15 cellular contexts compared by ENCODE assay signal in genomic region chr9:75121914-75122558, GRCh38. TPM values are rescaled to one million over a fixed set of nuclear protein-coding genes. Genes with fewer than 3 reads are reported as not detected.
DNase-seq lines count a peak whose midpoint lies in the region; TF ChIP-seq lines count a peak whose summit lies in the region.
"Had no signal": no experiment of that assay in that cellular context is flagged by ENCODE, and none has a peak within 500 bp of the region (broad histone marks: within the 10 kb centered on the region; RNA-seq: fewer than 3 reads in every experiment).

No MANE protein-coding gene starts in this region.

- peaks cover 33% of the 10 kb centered on the region for H3K4me1 Mint-ChIP-seq in CD14-positive monocyte
- peaks cover 58% of the 10 kb centered on the region for H3K4me1 Mint-ChIP-seq in dendritic cell treated with granulocyte-macrophage colony-stimulating factor and Interleukin-4, amounts not matched to agents 40 ng/mL and 50 ng/mL, for 4 days (ENCODE audit: low read depth)

- H3K4me3 ChIP-seq in BE2C (ENCODE audit: low read depth, low read length) (no peak overlapping the region), coronary artery (no peak overlapping the region)
- H3K4me3 ChIP-seq: A549, SJSA1 had no signal

- no peaks in the 10 kb centered on the region for H3K4me1 ChIP-seq in BE2C
- H3K4me1 ChIP-seq: A549, SJSA1 had no signal

- H3K36me3 ChIP-seq in BE2C = no peaks in the 10 kb centered on the region

- no peaks in the 10 kb centered on the region for H3K9me3 ChIP-seq in BE2C
- H3K9me3 ChIP-seq: A549, SJSA1 had no signal

- no peak overlapping the region for H3K27ac ChIP-seq in coronary artery
- H3K27ac ChIP-seq: A549, SJSA1 had no signal

- peaks cover 0 to 13% (median 0%) of the 10 kb centered on the region in 7 donors for H3K9me3 Mint-ChIP-seq in CD14-positive monocyte
- peaks cover 14% of the 10 kb centered on the region for H3K9me3 Mint-ChIP-seq in dendritic cell treated with granulocyte-macrophage colony-stimulating factor and Interleukin-4, amounts not matched to agents 40 ng/mL and 50 ng/mL, for 4 days

- peak overlapping the region in 5 of 7 donors; percentile 4 to 64 (median 32) for H3K27ac Mint-ChIP-seq in CD14-positive monocyte
- H3K27ac Mint-ChIP-seq in dendritic cell treated with granulocyte-macrophage colony-stimulating factor and Interleukin-4, amounts not matched to agents 40 ng/mL and 50 ng/mL, for 4 days = peak overlapping the region; percentile 51

- intact Hi-C loops in CD14-positive monocyte (cut with micrococcal nuclease) = no loop called here
- intact Hi-C loops in dendritic cell treated with granulocyte-macrophage colony-stimulating factor and Interleukin-4, amounts not matched to agents 40 ng/mL and 50 ng/mL, for 4 days (cut with micrococcal nuclease) = loop anchor here (2.0 to 5.0 kb wide), 2 partner anchors 19 to 60 kb away; no protein-coding TSS in a partner anchor

- peaks cover 57 to 73% of the 10 kb centered on the region in 2 donors for H3K36me3 Mint-ChIP-seq in CD14-positive monocyte
- peaks cover 79% of the 10 kb centered on the region for H3K36me3 Mint-ChIP-seq in dendritic cell treated with granulocyte-macrophage colony-stimulating factor and Interleukin-4, amounts not matched to agents 40 ng/mL and 50 ng/mL, for 4 days (ENCODE audit: low read depth)

- no peaks in the 10 kb centered on the region for H3K27me3 ChIP-seq in BE2C
- H3K27me3 ChIP-seq: SJSA1 had no signal

- no peak for DNase-seq in CD14-positive monocyte (ENCODE audit: low spot score)
- DNase-seq in ELF-1 (ENCODE audit: low read depth, low spot score) = peak; percentile 7
- peak; percentile 16 for DNase-seq in iris pigment epithelial cell (ENCODE audit: low read depth)
- no peak for DNase-seq in NK-92 treated with Interleukin-12 subunit alpha and Interleukin-12 subunit beta, amount 100 ng/mL, for 24 hours (lab: John Stamatoyannopoulos, UW)
- DNase-seq in BE2C = no peak
- DNase-seq in coronary artery (ENCODE audit: low spot score) = no peak
- DNase-seq in DMS79 treated with DMSO at 0.1 percent for 48 hours (lab: John Stamatoyannopoulos, UW) = no peak
- DNase-seq: IMR-90, NCI-H1436, NCI-H2081 treated with DMSO at 0.1 percent for 48 hours, NCI-H226, NCI-H526 had no signal

- H3K27me3 Mint-ChIP-seq in CD14-positive monocyte (ENCODE audit: low read depth in 3 of 3) = no peaks in the 10 kb centered on the region
- no peaks in the 10 kb centered on the region for H3K27me3 Mint-ChIP-seq in dendritic cell treated with granulocyte-macrophage colony-stimulating factor and Interleukin-4, amounts not matched to agents 40 ng/mL and 50 ng/mL, for 4 days

- no peak overlapping the region for H3K4me3 Mint-ChIP-seq in CD14-positive monocyte
- no peak overlapping the region for H3K4me3 Mint-ChIP-seq in dendritic cell treated with granulocyte-macrophage colony-stimulating factor and Interleukin-4, amounts not matched to agents 40 ng/mL and 50 ng/mL, for 4 days

- no peak for TF ChIP-seq CTCF in CD14-positive monocyte (IDR thresholded peaks at IDR 0.05)
- no peak for TF ChIP-seq CTCF in BE2C (IDR thresholded peaks at IDR 0.05; ENCODE audit: low read depth, low read length)
- TF ChIP-seq CTCF in coronary artery (IDR thresholded peaks at IDR 0.05) = no peak

RNA-seq across cellular contexts. Expression of gene OSTF1, which starts 33.7 kb away (rescaled TPM):
- polyA plus RNA-seq in CD14-positive monocyte = 100 to 1,000 TPM; 240 to 296 TPM
- polyA plus RNA-seq in BE2C (2012; ENCODE audit: insufficient read depth, insufficient read length, low read depth) = 2.0 TPM

RNA-seq across cellular contexts. Expression of gene NMRK1, which starts 34.1 kb away (rescaled TPM):
- 1 to 10 TPM; 9.3 to 9.8 TPM for polyA plus RNA-seq in CD14-positive monocyte
- 0.99 TPM for polyA plus RNA-seq in BE2C (2012; ENCODE audit: insufficient read depth, insufficient read length, low read depth)

Comparison
In these comparisons a context has a peak if more than half of its experiments do, and no peak if none do; other contexts are left out.
1. DNase-seq: peak in ELF-1 (single experiment) and iris pigment epithelial cell (single experiment); none in CD14-positive monocyte (single experiment), NK-92 treated with Interleukin-12 subunit alpha and Interleukin-12 subunit beta, amount 100 ng/mL, for 24 hours (single experiment), BE2C (single experiment), coronary artery (single experiment) and DMS79 treated with DMSO at 0.1 percent for 48 hours (single experiment).